In genomic region chr2:60838481-60838880, GRCh38 we compare ENCODE assay signal across 24 cellular contexts.
"Had no signal": no experiment of that assay in that cellular context is flagged by ENCODE, and none has a peak within 500 bp of the region (broad histone marks: within the 10 kb centered on the region; RNA-seq: fewer than 3 reads in every experiment).

No MANE protein-coding gene starts in this region.

- H3K4me3 ChIP-seq: body of pancreas, cardiac muscle cell, hepatocyte, left ventricle myocardium inferior, sigmoid colon, smooth muscle cell, thyroid gland, upper lobe of right lung had no signal

- DNase-seq: activated CD4-positive, alpha-beta memory T cell treated with anti-CD3 and anti-CD28 coated beads, Interleukin-2, amount 10 ng/mL, durations not matched to agents 7 days and 5 days; activated CD4-positive, alpha-beta T cell treated with anti-CD3 and anti-CD28 coated beads, Interleukin-2, amount 10 ng/mL, durations not matched to agents 24 days and 14 days; activated gamma-delta T cell treated with Interleukin-2 at 50 U/mL for 16 hours; anterior cingulate cortex; body of pancreas; glutamatergic neuron; left ventricle myocardium inferior; natural killer cell; retina; sigmoid colon; stimulated activated CD4-positive, alpha-beta T cell treated with anti-CD3 and anti-CD28 coated beads, Interleukin-15, amount 100 ng/mL, for 24 hours; stimulated activated CD8-positive, alpha-beta memory T cell treated with anti-CD3 and anti-CD28 coated beads, Interleukin-4, amount 100 ng/mL, for 48 hours; stimulated activated naive CD4-positive, alpha-beta T cell treated with Interleukin-2 at 50 U/mL for 16 hours; substantia nigra; T-helper 2 cell; thyroid gland; upper lobe of right lung had no signal

- H3K79me2 ChIP-seq: hepatocyte had no signal

- H3K36me3 ChIP-seq: cardiac muscle cell, left ventricle myocardium inferior, sigmoid colon, thyroid gland, upper lobe of right lung had no signal

- H3K4me2 ChIP-seq: hepatocyte, smooth muscle cell had no signal

- H3K4me3 Mint-ChIP-seq: activated CD4-positive, alpha-beta memory T cell treated with anti-CD3 and anti-CD28 coated beads, Interleukin-2, amount 10 ng/mL, durations not matched to agents 7 days and 5 days; activated CD4-positive, alpha-beta T cell treated with anti-CD3 and anti-CD28 coated beads, Interleukin-2, amount 10 ng/mL, durations not matched to agents 24 days and 14 days; activated naive CD4-positive, alpha-beta T cell treated with anti-CD3 and anti-CD28 coated beads, Interleukin-2, amount 50 U/mL, for 24 hours; mesothelial cell of epicardium; natural killer cell had no signal

- H3K9me3 Mint-ChIP-seq: activated CD4-positive, alpha-beta memory T cell treated with anti-CD3 and anti-CD28 coated beads, Interleukin-2, amount 10 ng/mL, durations not matched to agents 7 days and 5 days; activated naive CD4-positive, alpha-beta T cell treated with anti-CD3 and anti-CD28 coated beads, Interleukin-2, amount 50 U/mL, for 24 hours; mesothelial cell of epicardium; natural killer cell had no signal

- ATAC-seq: activated CD4-positive, CD25-positive, alpha-beta regulatory T cell treated with anti-CD3 and anti-CD28 coated beads, Interleukin-2, amount 50 U/mL, for 24 hours; body of pancreas; natural killer cell; upper lobe of right lung had no signal

- H3K9me3 ChIP-seq: body of pancreas, left ventricle myocardium inferior, sigmoid colon, thyroid gland, upper lobe of right lung had no signal

- H3K36me3 Mint-ChIP-seq: activated naive CD4-positive, alpha-beta T cell treated with anti-CD3 and anti-CD28 coated beads, Interleukin-2, amount 50 U/mL, for 24 hours; mesothelial cell of epicardium; natural killer cell had no signal

- H3K27ac Mint-ChIP-seq: activated CD4-positive, alpha-beta memory T cell treated with anti-CD3 and anti-CD28 coated beads, Interleukin-2, amount 10 ng/mL, durations not matched to agents 7 days and 5 days; activated CD4-positive, alpha-beta T cell treated with anti-CD3 and anti-CD28 coated beads, Interleukin-2, amount 10 ng/mL, durations not matched to agents 24 days and 14 days; activated naive CD4-positive, alpha-beta T cell treated with anti-CD3 and anti-CD28 coated beads, Interleukin-2, amount 50 U/mL, for 24 hours; mesothelial cell of epicardium; natural killer cell; progenitor cell of endocrine pancreas had no signal

- H3K27me3 ChIP-seq: body of pancreas, hepatocyte, sigmoid colon, thyroid gland, upper lobe of right lung had no signal

- H2AFZ ChIP-seq: hepatocyte had no signal

- H3K27me3 Mint-ChIP-seq: activated CD4-positive, alpha-beta T cell treated with anti-CD3 and anti-CD28 coated beads, Interleukin-2, amount 10 ng/mL, durations not matched to agents 24 days and 14 days; activated naive CD4-positive, alpha-beta T cell treated with anti-CD3 and anti-CD28 coated beads, Interleukin-2, amount 50 U/mL, for 24 hours had no signal

- H3K4me1 ChIP-seq: body of pancreas, sigmoid colon, thyroid gland, upper lobe of right lung had no signal

- H3K27ac ChIP-seq: body of pancreas, cardiac muscle cell, hepatocyte, left ventricle myocardium inferior, sigmoid colon, thyroid gland, upper lobe of right lung had no signal
